ENCODE assay signal across 16 cellular contexts in the genomic region with DNA sequence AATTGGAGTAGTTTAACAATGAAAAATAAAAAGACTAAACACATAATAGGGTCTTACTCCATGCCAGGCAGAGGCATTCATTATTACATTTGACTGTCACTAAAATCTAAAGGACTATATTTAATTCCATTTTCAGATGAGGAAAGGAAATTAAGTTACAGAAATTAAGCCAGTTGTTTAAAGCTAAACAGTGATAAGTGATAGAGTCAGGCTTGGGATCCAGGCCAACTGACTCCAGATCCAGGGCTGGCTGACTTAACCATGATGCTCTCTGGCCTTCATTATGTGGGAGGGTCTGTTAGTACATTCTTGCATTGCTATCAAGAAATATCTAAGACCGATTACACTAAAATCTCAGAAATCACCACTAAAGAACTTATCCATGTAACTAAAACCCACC.
DNase-seq lines count a peak whose midpoint lies in the region; ATAC-seq and TF ChIP-seq lines count a peak whose summit lies in the region.
"Had no signal": no experiment of that assay in that cellular context is flagged by ENCODE, and none has a peak within 500 bp of the region (broad histone marks: within the 10 kb centered on the region; RNA-seq: fewer than 3 reads in every experiment).

No MANE protein-coding gene starts in this region.

- no peak overlapping the region for H3K27ac ChIP-seq in body of pancreas

- peaks cover 41% of the 10 kb centered on the region for H3K4me1 ChIP-seq in body of pancreas

- no peak for TF ChIP-seq POLR2A in body of pancreas (IDR thresholded peaks at IDR 0.05)

- H3K36me3 ChIP-seq in body of pancreas (replicated peaks in 1 of 2; ENCODE audit: insufficient read depth in 1 of 2, low read depth in 2 of 2) (no peaks in the 10 kb centered on the region), H7 (replicated peaks; ENCODE audit: control insufficient read depth, insufficient read depth, low read length) (no peaks in the 10 kb centered on the region)

- DNase-seq in NCI-H226 (peak; percentile 72), body of pancreas (peak; percentile 23 to 60 (median 40)), fibroblast of pulmonary artery (ENCODE audit: low read depth) (peak; percentile 39), cerebellar cortex (ENCODE audit: low spot score) (no peak), H7 (no peak), SIG-M5 (lab: John Stamatoyannopoulos, UW) (no peak)
- DNase-seq: DND-41, NCI-H1105, NCI-H2081, NCI-H510A, NCI-H748 treated with DMSO at 0.1 percent for 48 hours, OCI-M1, Right ventricle myocardium superior had no signal

- ATAC-seq in body of pancreas (no peak), GM21423 (IDR thresholded peaks at IDR 0.05; ENCODE audit: unreplicated experiment) (no peak)
- ATAC-seq: GM23338, K562 had no signal

- no peaks in the 10 kb centered on the region for H3K9me3 ChIP-seq in body of pancreas

- no peak overlapping the region for H3K4me3 ChIP-seq in body of pancreas
- H3K4me3 ChIP-seq in fibroblast of pulmonary artery (replicated peaks; ENCODE audit: low read depth, low read length), result no peak overlapping the region
- H3K4me3 ChIP-seq in H7 (ENCODE audit: insufficient read depth, low read depth, low read length), result no peak overlapping the region
- H3K4me3 ChIP-seq: GM23338, K562 had no signal

- intact Hi-C loops in body of pancreas (cut with DNase I), result no loop called here

- WGBS in body of pancreas, 2 donors, result 52 to 55% methylated on average over 1 of the region's 1 CpG

- TF ChIP-seq CTCF in body of pancreas (IDR thresholded peaks at IDR 0.05) (no peak), fibroblast of pulmonary artery (IDR thresholded peaks at IDR 0.05; ENCODE audit: low read length, missing control alignments) (no peak)

- no peaks in the 10 kb centered on the region for H3K27me3 ChIP-seq in body of pancreas
- no peaks in the 10 kb centered on the region for H3K27me3 ChIP-seq in H7 (ENCODE audit: control insufficient read depth, insufficient read depth, low read length)

Comparison
In these comparisons a context has a peak if more than half of its experiments do, and no peak if none do; other contexts are left out.
1. DNase-seq: peak in NCI-H226 (single experiment), body of pancreas (4 of 4) and fibroblast of pulmonary artery (single experiment); none in cerebellar cortex (single experiment), H7 (single experiment) and SIG-M5 (single experiment).